In the genomic region with DNA sequence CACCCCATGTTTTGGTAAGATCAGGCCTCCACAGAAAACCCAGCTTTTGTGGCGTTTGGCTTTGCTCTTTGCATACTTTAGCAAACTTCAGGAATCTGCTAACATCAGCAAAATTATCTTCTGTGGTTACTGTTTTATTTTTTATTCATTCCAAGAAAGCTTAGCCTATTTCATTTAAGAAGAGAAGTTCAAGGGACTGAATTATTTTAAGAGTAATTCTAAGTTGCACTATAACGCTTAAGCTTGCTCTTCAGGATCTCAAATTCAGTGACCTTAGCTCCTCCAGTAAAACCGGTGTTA, we compare ENCODE assay signal across 8 cellular contexts. TPM values are rescaled to one million over a fixed set of nuclear protein-coding genes. Genes with fewer than 3 reads are reported as not detected.
DNase-seq lines count a peak whose midpoint lies in the region; ATAC-seq and TF ChIP-seq lines count a peak whose summit lies in the region.

No MANE protein-coding gene starts in this region.

- intact Hi-C loops in activated naive CD4-positive, alpha-beta T cell treated with anti-CD3 and anti-CD28 coated beads for 36 hours (cut with micrococcal nuclease), result loop anchor here (2.0 to 5.0 kb wide), 3 partner anchors 21 to 139 kb away; no protein-coding TSS in a partner anchor
- intact Hi-C loops in mammary epithelial cell (cut with micrococcal nuclease), result no loop called here
- intact Hi-C loops in transverse colon (cut with DNase I; ENCODE audit: low total_unique reads), result no loop called here

- in situ Hi-C loops in mammary epithelial cell (cut with MboI; ENCODE audit: low sequenced_read_pairs in 2 of 2), result no loop called here
- in situ Hi-C loops in transverse colon (cut with MboI; ENCODE audit: low pct_ligation_motif_present in 1 of 4, low pct_unique_long_range_greater_than_20kb in 1 of 4, low sequenced_read_pairs in 3 of 4), result no loop called here

- peak overlapping the region; percentile 39 to 76 (median 63) for H3K4me3 ChIP-seq in mammary epithelial cell (replicated peaks in 1 of 3; ENCODE audit: insufficient read depth in 1 of 3, low read depth in 2 of 3, low read length in 3 of 3)
- H3K4me3 ChIP-seq in mesodermal cell (ENCODE audit: extremely low read depth, insufficient read depth, low read length, poor library complexity, severe bottlenecking), result peak overlapping the region; percentile 52
- H3K4me3 ChIP-seq in transverse colon, result peak overlapping the region in 2 of 4 donors; percentile 72 to 89

- BruUV-seq in mammary epithelial cell (replicated peaks; lab: Mats Ljungman, UMichigan), result no TSS peak

- H3K27me3 Mint-ChIP-seq in activated naive CD4-positive, alpha-beta T cell treated with anti-CD3 and anti-CD28 coated beads for 36 hours (ENCODE audit: low read depth), result peaks cover 1% of the 10 kb centered on the region

- peak overlapping the region; percentile 78 for H3K4me3 Mint-ChIP-seq in activated naive CD4-positive, alpha-beta T cell treated with anti-CD3 and anti-CD28 coated beads for 36 hours

- dilution Hi-C loops in mammary epithelial cell (cut with HindIII; ENCODE audit: low sequenced_read_pairs), result no loop called here

- no peak overlapping the region for H3K27ac Mint-ChIP-seq in activated naive CD4-positive, alpha-beta T cell treated with anti-CD3 and anti-CD28 coated beads for 36 hours

- 59% methylated on average over 3 of the region's 3 CpGs for WGBS in mammary epithelial cell (ENCODE audit: low coverage, missing lambda C conversion rate)
- 70% methylated on average over 2 of the region's 3 CpGs; no CpG with 5 or more reads in 1 of the 2 experiments for WGBS in mesodermal cell (ENCODE audit: insufficient coverage in 2 of 2), 2 experiments
- 55 to 64% methylated on average over 3 of the region's 3 CpGs for WGBS in transverse colon (ENCODE audit: low coverage in 1 of 2), 2 donors

- no peaks in the 10 kb centered on the region for H3K9me3 ChIP-seq in mammary epithelial cell (replicated peaks; ENCODE audit: insufficient read depth, low read length)
- no peaks in the 10 kb centered on the region for H3K9me3 ChIP-seq in mesodermal cell (ENCODE audit: control insufficient read depth, low read length)
- no peaks in the 10 kb centered on the region for H3K9me3 ChIP-seq in transverse colon

- H3K27me3 ChIP-seq in mammary epithelial cell (ENCODE audit: insufficient read depth, low read length) (no peaks in the 10 kb centered on the region), transverse colon (peaks cover 3% of the 10 kb centered on the region)

- H3K4me1 Mint-ChIP-seq in activated naive CD4-positive, alpha-beta T cell treated with anti-CD3 and anti-CD28 coated beads for 36 hours (ENCODE audit: low read depth), result peaks cover 19% of the 10 kb centered on the region

- H3K4me1 ChIP-seq in mammary epithelial cell (ENCODE audit: insufficient read depth, low read length) (peaks cover 3% of the 10 kb centered on the region), mesodermal cell (ENCODE audit: control insufficient read depth, insufficient read depth, low read length, poor library complexity, severe bottlenecking) (no peaks in the 10 kb centered on the region), transverse colon (peaks cover 0 to 13% (median 2%) of the 10 kb centered on the region in 4 donors)

- no peak for TF ChIP-seq POLR2A in transverse colon (IDR thresholded peaks at IDR 0.05)

- H3K79me2 ChIP-seq in mammary epithelial cell (ENCODE audit: insufficient read depth, low read length), result no peaks in the 10 kb centered on the region

- peak overlapping the region; percentile 79 for H3K27ac ChIP-seq in mammary epithelial cell (ENCODE audit: insufficient read depth, low read depth, low read length)
- no peak overlapping the region for H3K27ac ChIP-seq in mesodermal cell (ENCODE audit: low read depth, low read length, severe bottlenecking)
- peak overlapping the region; percentile 71 to 86 (median 82) for H3K27ac ChIP-seq in transverse colon

- H3K4me2 ChIP-seq in mammary epithelial cell (ENCODE audit: insufficient read depth, low read depth, low read length), result peak overlapping the region; percentile 93

- TF ChIP-seq EP300 in transverse colon (IDR thresholded peaks at IDR 0.05; ENCODE audit: low read depth), result no peak

- peak overlapping the region; percentile 88 for H2AFZ ChIP-seq in mammary epithelial cell (ENCODE audit: low read depth, low read length)

- no peak for ATAC-seq in GM19455 (IDR thresholded peaks at IDR 0.05; ENCODE audit: unreplicated experiment)

- H3K36me3 ChIP-seq in mammary epithelial cell (ENCODE audit: insufficient read depth, low read length), result no peaks in the 10 kb centered on the region
- H3K36me3 ChIP-seq in mesodermal cell (ENCODE audit: control insufficient read depth, insufficient read depth, low read length), result no peaks in the 10 kb centered on the region
- H3K36me3 ChIP-seq in transverse colon, result no peaks in the 10 kb centered on the region

- CTCF ChIA-PET in activated naive CD4-positive, alpha-beta T cell treated with anti-CD3 and anti-CD28 coated beads for 36 hours (lab: Charles Lee), result interaction anchor here (0.5 to 1.8 kb wide), 5 partner anchors 20 to 171 kb away, joined by 3 to 5 read pairs (median 4); no protein-coding TSS in a partner anchor
- CTCF ChIA-PET in mammary epithelial cell (lab: Charles Lee; ENCODE audit: low non-redundant PET), result interaction anchor here (0.6 to 1.0 kb wide), 2 partner anchors 20 to 30 kb away, joined by 3 read pairs; no protein-coding TSS in a partner anchor

- no peaks in the 10 kb centered on the region for H4K20me1 ChIP-seq in mammary epithelial cell (ENCODE audit: insufficient read depth, low read length)

- H3K9me3 Mint-ChIP-seq in activated naive CD4-positive, alpha-beta T cell treated with anti-CD3 and anti-CD28 coated beads for 36 hours, result no peaks in the 10 kb centered on the region

- peaks cover 4% of the 10 kb centered on the region for H3K36me3 Mint-ChIP-seq in activated naive CD4-positive, alpha-beta T cell treated with anti-CD3 and anti-CD28 coated beads for 36 hours (ENCODE audit: low read depth)

- DNase-seq in activated naive CD4-positive, alpha-beta T cell treated with anti-CD3 and anti-CD28 coated beads for 36 hours, result no peak
- DNase-seq in activated naive CD4-positive, alpha-beta T cell treated with anti-CD3 and anti-CD28 coated beads, Interleukin-2, amount 50 U/mL, for 16 hours, result no peak
- DNase-seq in mammary epithelial cell (no peak), transverse colon (no peak), LoVo (ENCODE audit: low spot score) (no peak), NCI-H748 treated with DMSO at 0.1 percent for 48 hours (lab: John Stamatoyannopoulos, UW) (no peak)

- TF ChIP-seq CTCF in mammary epithelial cell (conservative IDR thresholded peaks at IDR 0.05 in 1 of 2, IDR thresholded peaks at IDR 0.05 in 1 of 2; ENCODE audit: extremely low read depth in 1 of 2, insufficient read depth in 1 of 2, low read depth in 1 of 2, low read length in 2 of 2) (no peak), transverse colon (IDR thresholded peaks at IDR 0.05) (no peak)

- no peak overlapping the region for H3K9ac ChIP-seq in mammary epithelial cell (ENCODE audit: insufficient read depth, low read length)

RNA-seq across cellular contexts. Expression of a gene that starts 1.1 kb away (rescaled TPM):
- under 1 TPM; 0.89 to 0.98 TPM for total RNA-seq in activated naive CD4-positive, alpha-beta T cell treated with anti-CD3 and anti-CD28 coated beads for 36 hours
- total RNA-seq in mammary epithelial cell (1 to 10 TPM; 6.2 to 7.7 TPM), transverse colon (1 to 10 TPM in 3 of 4 donors, not detected in 1; 2.0 to 5.2 (median 4.4) TPM)
- 2.3 TPM for polyA plus RNA-seq in mammary epithelial cell
- polyA minus RNA-seq in mammary epithelial cell, result 3.3 TPM
- 2.5 TPM for polyA plus RNA-seq in mesodermal cell (2013, experiment 1 of 2)
- 2.4 TPM for polyA plus RNA-seq in mesodermal cell (2013, experiment 2 of 2)

RNA-seq across cellular contexts. Expression of a gene that starts 45.3 kb away (rescaled TPM):
- under 1 TPM; 0.20 to 0.38 TPM for total RNA-seq in activated naive CD4-positive, alpha-beta T cell treated with anti-CD3 and anti-CD28 coated beads for 36 hours
- total RNA-seq in mammary epithelial cell (under 1 TPM in 1 of 2 donors, not detected in 1; 0.33 TPM), transverse colon (1 to 10 TPM in 1 of 4 donors, under 1 TPM in 1, not detected in 2; 0.41 to 1.7 TPM)
- 0.03 TPM for polyA plus RNA-seq in mammary epithelial cell
- not detected for polyA minus RNA-seq in mammary epithelial cell
- polyA plus RNA-seq in mesodermal cell (2013, experiment 1 of 2), result not detected
- not detected for polyA plus RNA-seq in mesodermal cell (2013, experiment 2 of 2)
